ENCODE assay signal across 22 cellular contexts in the genomic region with DNA sequence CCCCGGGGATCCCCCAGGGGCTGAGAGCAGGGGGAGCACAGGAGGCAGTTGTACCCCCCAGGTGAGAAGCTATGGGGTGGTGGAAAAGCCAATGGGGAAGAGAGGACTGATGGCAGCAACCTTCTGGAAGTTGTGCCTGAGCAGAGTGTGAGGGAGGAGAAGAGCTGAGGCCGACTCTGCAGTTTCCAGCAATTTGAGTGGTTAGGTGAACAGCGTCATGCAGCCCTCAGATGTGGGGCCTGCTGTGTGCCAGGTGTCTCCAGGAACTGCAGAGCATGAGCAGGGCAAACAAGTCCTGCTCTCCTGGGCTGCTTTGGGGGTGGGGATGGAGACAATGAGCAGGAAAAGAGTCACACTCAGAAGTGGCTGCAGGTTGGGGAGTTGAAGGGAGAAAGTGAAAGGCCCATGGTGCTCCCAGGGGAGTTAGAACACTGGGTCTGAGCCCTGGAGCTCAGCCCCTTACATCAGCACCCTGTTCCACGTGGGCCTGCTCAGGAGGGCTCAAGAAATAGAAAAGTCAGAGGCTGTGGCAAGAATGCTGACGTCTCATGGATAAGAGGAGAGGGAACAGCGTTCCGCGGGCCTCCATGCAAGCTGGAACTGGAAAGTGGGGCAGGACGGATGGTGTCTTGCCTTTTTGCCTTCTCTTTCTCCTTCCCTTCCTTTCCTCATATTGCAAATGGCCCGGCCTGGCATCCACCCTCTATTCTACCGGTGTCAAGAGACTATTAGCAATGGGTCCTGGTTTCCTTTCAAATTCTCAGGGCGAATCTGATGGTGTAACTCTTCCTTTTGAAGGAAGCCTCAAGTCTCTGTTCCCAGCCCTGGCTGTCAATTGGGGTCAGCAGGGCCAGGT. TPM values are rescaled to one million over a fixed set of nuclear protein-coding genes. Genes with fewer than 3 reads are reported as not detected.
DNase-seq lines count a peak whose midpoint lies in the region; ATAC-seq, FAIRE-seq and TF ChIP-seq lines count a peak whose summit lies in the region.
"Had no signal": no experiment of that assay in that cellular context is flagged by ENCODE, and none has a peak within 500 bp of the region (broad histone marks: within the 10 kb centered on the region; RNA-seq: fewer than 3 reads in every experiment).

No MANE protein-coding gene starts in this region.

- no peaks in the 10 kb centered on the region for H3K36me3 ChIP-seq in Loucy (ENCODE audit: insufficient read depth, low read length)
- no peaks in the 10 kb centered on the region for H3K36me3 ChIP-seq in GM12878 (ENCODE audit: control insufficient read depth in 2 of 2, insufficient read depth in 2 of 2, low read length in 1 of 2)
- H3K36me3 ChIP-seq: transverse colon had no signal

- H3K9me2 ChIP-seq in Loucy (replicated peaks; ENCODE audit: low read depth, low read length), result no peaks in the 10 kb centered on the region

- DNase-seq in NCI-H1436 (lab: John Stamatoyannopoulos, UW) (peak; percentile 7), NCI-H1436 treated with DMSO at 0.1 percent for 48 hours (lab: John Stamatoyannopoulos, UW) (no peak), GM12878 (ENCODE audit: low read depth, low spot score) (no peak), NCI-H2081 treated with DMSO at 0.1 percent for 48 hours (lab: John Stamatoyannopoulos, UW) (no peak), GM19239 (ENCODE audit: insufficient read length, low spot score) (no peak), Right ventricle myocardium inferior (ENCODE audit: missing footprints) (no peak)
- no peak for DNase-seq in stimulated activated naive B cell treated with anti-CD40 and anti-IgM and Interleukin-4, amounts not matched to agents 10 μg/mL and 1 μg/mL and 100 μg/mL, for 72 hours
- DNase-seq: 8988T; C1 segment of cervical spinal cord; DMS 273 treated with DMSO at 0.1 percent for 48 hours; glutamatergic neuron; immature natural killer cell; IMR-90; naive thymus-derived CD4-positive, alpha-beta T cell; NCI-H226; transverse colon had no signal

- peak overlapping the region; percentile 45 for H2AFZ ChIP-seq in Loucy (ENCODE audit: low read length)
- H2AFZ ChIP-seq in GM12878 (ENCODE audit: control insufficient read depth, low read depth, low read length), result no peak overlapping the region

- RAD21 ChIA-PET in GM12878 (lab: Charles Lee; ENCODE audit: unreplicated experiment), result interaction anchor here (1.0 to 1.8 kb wide), 4 partner anchors 11 to 104 kb away, joined by 3 to 7 read pairs (median 5); no protein-coding TSS in a partner anchor

- WGBS in GM12878 (ENCODE audit: insufficient coverage, insufficient replicate concordance, low lambda C conversion rate, missing lambda C conversion rate), result 60% methylated on average over 12 of the region's 12 CpGs

- no peak overlapping the region for H3K27ac ChIP-seq in GM12878 (ENCODE audit: control insufficient read depth, insufficient read depth)
- H3K27ac ChIP-seq: transverse colon had no signal

- ATAC-seq in GM12878, result peak; percentile 72
- ATAC-seq in stimulated activated naive B cell treated with anti-CD40 and anti-IgM and Interleukin-4, amounts not matched to agents 10 μg/mL and 1 μg/mL and 100 μg/mL, for 72 hours (replicated peaks), result peak; percentile 48 to 62
- ATAC-seq in Right ventricle myocardium inferior, result no peak
- ATAC-seq: esophagus mucosa; naive thymus-derived CD4-positive, alpha-beta T cell; stimulated activated effector memory CD8-positive, alpha-beta T cell treated with anti-CD3 and anti-CD28 coated beads, Interleukin-12 subunit alpha, Interleukin-12 subunit beta, amount 100 ng/mL, for 72 hours had no signal

- H4K20me1 ChIP-seq in Loucy (ENCODE audit: insufficient read depth, low read length, poor library complexity, severe bottlenecking) (no peaks in the 10 kb centered on the region), GM12878 (ENCODE audit: control insufficient read depth, insufficient read depth) (no peaks in the 10 kb centered on the region)

- no peak for TF ChIP-seq POLR2A in GM12878 (IDR thresholded peaks at IDR 0.05; ENCODE audit: low read depth, low read length)

- H3K27ac Mint-ChIP-seq in stimulated activated naive B cell treated with anti-CD40 and anti-IgM and Interleukin-4, amounts not matched to agents 10 μg/mL and 1 μg/mL and 100 μg/mL, for 72 hours, result no peak overlapping the region
- H3K27ac Mint-ChIP-seq: activated T-helper 2 cell treated with anti-CD3 and anti-CD28 coated beads, Interferon-gamma antibody, Interleukin-2, Interleukin-4, amounts not matched to agents 10 μg/mL and 5 μg/mL and 100 μg/mL, durations not matched to agents 14 hours and 24 hours and 36 hours; immature natural killer cell; naive thymus-derived CD4-positive, alpha-beta T cell; progenitor cell of endocrine pancreas; stimulated activated effector memory CD8-positive, alpha-beta T cell treated with anti-CD3 and anti-CD28 coated beads, Interleukin-12 subunit alpha, Interleukin-12 subunit beta, amount 100 ng/mL, for 72 hours had no signal

- H3K79me2 ChIP-seq in Loucy (ENCODE audit: insufficient read depth, low read length), result no peaks in the 10 kb centered on the region
- no peaks in the 10 kb centered on the region for H3K79me2 ChIP-seq in GM12878 (ENCODE audit: control insufficient read depth, insufficient read depth, low read length)

- H3K9ac ChIP-seq in Loucy (ENCODE audit: low read depth, low read length, poor library complexity, severe bottlenecking) (no peak overlapping the region), GM12878 (ENCODE audit: control insufficient read depth, insufficient read depth, low read length) (no peak overlapping the region)

- BruUV-seq in GM12878 (replicated peaks; lab: Mats Ljungman, UMichigan), result no TSS peak

- no peak for TF ChIP-seq RAD21 in GM12878 (IDR thresholded peaks at IDR 0.05; ENCODE audit: insufficient read depth, low read depth, low read length)

- H3K4me1 ChIP-seq in Loucy (ENCODE audit: insufficient read depth, low read length, poor library complexity, severe bottlenecking) (peaks cover 25% of the 10 kb centered on the region), GM12878 (ENCODE audit: control insufficient read depth, insufficient read depth, low read length) (peaks cover 8% of the 10 kb centered on the region)

- CTCF ChIA-PET in GM12878 (lab: Yijun Ruan, JAX), result interaction anchor here (1.1 to 2.7 kb wide), 3 partner anchors 42 to 105 kb away, joined by 3 to 11 read pairs (median 4); no protein-coding TSS in a partner anchor

- no peak overlapping the region for H3K4me3 Mint-ChIP-seq in stimulated activated naive B cell treated with anti-CD40 and anti-IgM and Interleukin-4, amounts not matched to agents 10 μg/mL and 1 μg/mL and 100 μg/mL, for 72 hours
- H3K4me3 Mint-ChIP-seq: immature natural killer cell; naive thymus-derived CD4-positive, alpha-beta T cell; stimulated activated effector memory CD8-positive, alpha-beta T cell treated with anti-CD3 and anti-CD28 coated beads, Interleukin-12 subunit alpha, Interleukin-12 subunit beta, amount 100 ng/mL, for 72 hours had no signal

- TF ChIP-seq CTCF in Loucy (conservative IDR thresholded peaks at IDR 0.05; ENCODE audit: low read length) (no peak), GM12878 (IDR thresholded peaks at IDR 0.05 in 2 of 3, conservative IDR thresholded peaks at IDR 0.05 in 1 of 3; ENCODE audit: control insufficient read depth in 2 of 3, extremely low read depth in 1 of 3, insufficient read depth in 1 of 3, low read depth in 3 of 3, low read length in 3 of 3) (no peak)

- H3K9me3 ChIP-seq in Loucy (ENCODE audit: insufficient read depth, low read depth, low read length) (no peaks in the 10 kb centered on the region), GM12878 (replicated peaks; ENCODE audit: control insufficient read depth, insufficient read depth, low read length) (no peaks in the 10 kb centered on the region)
- H3K9me3 ChIP-seq: transverse colon had no signal

- H3K4me2 ChIP-seq in Loucy (ENCODE audit: low read depth, low read length, poor library complexity, severe bottlenecking), result no peak overlapping the region
- no peak overlapping the region; the same call in 1 of the 2 replicates for H3K4me2 ChIP-seq in GM12878 (ENCODE audit: control insufficient read depth, insufficient read depth)

- no peak for TF ChIP-seq EP300 in GM12878 (IDR thresholded peaks at IDR 0.05; ENCODE audit: borderline replicate concordance in 1 of 2, control insufficient read depth in 1 of 2, low read depth in 2 of 2, low read length in 2 of 2)

- H3K36me3 Mint-ChIP-seq in stimulated activated naive B cell treated with anti-CD40 and anti-IgM and Interleukin-4, amounts not matched to agents 10 μg/mL and 1 μg/mL and 100 μg/mL, for 72 hours, result peaks cover 0 to 1% of the 10 kb centered on the region in 2 donors
- H3K36me3 Mint-ChIP-seq: immature natural killer cell; stimulated activated effector memory CD8-positive, alpha-beta T cell treated with anti-CD3 and anti-CD28 coated beads, Interleukin-12 subunit alpha, Interleukin-12 subunit beta, amount 100 ng/mL, for 72 hours had no signal

- intact Hi-C loops in GM12878 (cut with micrococcal nuclease; ENCODE audit: unreplicated experiment), result no loop called here
- intact Hi-C loops in Right ventricle myocardium inferior (cut with DNase I), result no loop called here

- H3K27me3 ChIP-seq in Loucy (ENCODE audit: insufficient read depth, low read length, poor library complexity, severe bottlenecking), result no peaks in the 10 kb centered on the region
- peaks cover 2 to 5% of the 10 kb centered on the region in 2 experiments; a peak in 2 of 4 replicates for H3K27me3 ChIP-seq in GM12878 (replicated peaks in 1 of 2; ENCODE audit: control insufficient read depth in 2 of 2, insufficient read depth in 2 of 2, low read length in 1 of 2)

- FAIRE-seq in GM12878 (lab: Jason Lieb, UNC) (no peak), GM19239 (lab: Jason Lieb, UNC) (no peak)

- H3K9me3 Mint-ChIP-seq in stimulated activated naive B cell treated with anti-CD40 and anti-IgM and Interleukin-4, amounts not matched to agents 10 μg/mL and 1 μg/mL and 100 μg/mL, for 72 hours, result peaks cover 2 to 4% of the 10 kb centered on the region in 2 donors
- H3K9me3 Mint-ChIP-seq: activated T-helper 2 cell treated with anti-CD3 and anti-CD28 coated beads, Interferon-gamma antibody, Interleukin-2, Interleukin-4, amounts not matched to agents 10 μg/mL and 5 μg/mL and 100 μg/mL, durations not matched to agents 14 hours and 24 hours and 36 hours; stimulated activated effector memory CD8-positive, alpha-beta T cell treated with anti-CD3 and anti-CD28 coated beads, Interleukin-12 subunit alpha, Interleukin-12 subunit beta, amount 100 ng/mL, for 72 hours had no signal

- SMC1A ChIA-PET in GM12878 (lab: Charles Lee; ENCODE audit: uncharacterized antibody, unreplicated experiment), result interaction anchor here (0.6 to 2.6 kb wide), 5 partner anchors 9 to 553 kb away, joined by 3 to 11 read pairs (median 3); no protein-coding TSS in a partner anchor

- peaks cover 48 to 51% of the 10 kb centered on the region in 2 donors for H3K27me3 Mint-ChIP-seq in stimulated activated naive B cell treated with anti-CD40 and anti-IgM and Interleukin-4, amounts not matched to agents 10 μg/mL and 1 μg/mL and 100 μg/mL, for 72 hours

- H3K4me3 ChIP-seq in Loucy (ENCODE audit: low read length, poor library complexity, severe bottlenecking) (no peak overlapping the region), GM12878 (no peak overlapping the region)
- H3K4me3 ChIP-seq: lung, transverse colon had no signal

- in situ Hi-C loops in GM12878 (cut with MboI), result no loop called here

- no peaks in the 10 kb centered on the region for H3F3A ChIP-seq in Loucy (ENCODE audit: low read depth)

- POLR2A ChIA-PET in GM12878 (lab: Charles Lee), result no interaction called here

- H3K4me1 Mint-ChIP-seq in stimulated activated naive B cell treated with anti-CD40 and anti-IgM and Interleukin-4, amounts not matched to agents 10 μg/mL and 1 μg/mL and 100 μg/mL, for 72 hours, result peaks cover 16 to 27% of the 10 kb centered on the region in 2 donors

RNA-seq across cellular contexts. Expression of a gene that starts 4.0 kb away (rescaled TPM):
- 1.2 and 1.5 TPM in 2 replicates for total RNA-seq in GM12878 (2013; cell fraction: nucleolus; rRNA removed)
- total RNA-seq in GM12878 (2014; rRNA removed) (0.71 and 1.1 TPM in 2 replicates), GM12878 (2014; rRNA removed; fragmentation: Illumina TruSeq; extraction: Trizol) (0.27 and 0.32 TPM in 2 replicates), GM12878 (2021) (0.37 and 0.49 TPM in 2 replicates), Right ventricle myocardium inferior (5.7 TPM)
- 2.0 TPM for polyA plus RNA-seq in GM12878 (2011; ENCODE audit: low read depth)
- polyA plus RNA-seq in GM12878 (2011; rRNA removed) (2.7 and 4.0 TPM in 2 replicates), GM12878 (2014; fragmentation: Illumina TruSeq; extraction: Trizol) (0.32 and 0.43 TPM in 2 replicates), GM12878 (2014; fragmentation: Nextera tagmentation; extraction: Ambion mirVana) (under 1 TPM; 0.03 to 0.07 TPM), GM12878 (2014; rRNA removed) (0.41 and 0.76 TPM in 2 replicates), GM12878 (2016; fragmentation: Nextera tagmentation; extraction: Ambion mirVana) (under 1 TPM; 0.31 to 0.37 TPM)
- polyA plus RNA-seq in GM12878 (2011; cell fraction: cytosol; rRNA removed), result 5.0 and 5.3 TPM in 2 replicates
- 10.6 and 13.4 TPM in 2 replicates for polyA plus RNA-seq in GM12878 (2011; cell fraction: nucleus; rRNA removed)
- 3.0 and 3.2 TPM in 2 replicates for polyA plus RNA-seq in GM12878 (2012)
- polyA minus RNA-seq in GM12878 (2011; rRNA and poly(A)+ RNA removed), result 3.6 and 8.2 TPM in 2 replicates
- 3.6 and 4.4 TPM in 2 replicates for polyA minus RNA-seq in GM12878 (2011; cell fraction: cytosol; rRNA and poly(A)+ RNA removed)
- 2.7 and 5.7 TPM in 2 replicates for polyA minus RNA-seq in GM12878 (2011; cell fraction: nucleus; rRNA and poly(A)+ RNA removed)
